Comparison of ENCODE assay signal across 17 cellular contexts in the genomic region with DNA sequence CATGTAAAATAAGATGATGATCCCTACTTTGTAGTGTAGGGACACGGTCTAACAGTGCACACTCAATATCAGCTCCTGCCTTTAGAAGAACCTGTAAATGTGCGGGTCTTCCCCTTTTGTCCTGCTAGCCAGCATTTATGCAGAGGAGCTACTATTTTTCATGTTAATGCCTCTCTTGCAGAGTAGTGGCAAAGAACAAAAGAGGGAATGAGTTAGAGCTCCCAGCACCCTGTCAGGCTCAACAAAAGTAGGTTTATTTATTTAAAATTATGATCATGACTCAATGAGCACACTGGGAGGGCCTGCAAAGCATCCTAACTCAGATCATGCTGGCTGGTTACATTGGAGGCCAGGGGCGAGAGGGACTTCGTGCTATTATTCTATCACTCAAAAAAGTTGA.
DNase-seq lines count a peak whose midpoint lies in the region; ATAC-seq and TF ChIP-seq lines count a peak whose summit lies in the region.
"Had no signal": no experiment of that assay in that cellular context is flagged by ENCODE, and none has a peak within 500 bp of the region (broad histone marks: within the 10 kb centered on the region; RNA-seq: fewer than 3 reads in every experiment).

No MANE protein-coding gene starts in this region.

- H3K27me3 Mint-ChIP-seq in endodermal cell (ENCODE audit: insufficient read depth): peaks cover 63% of the 10 kb centered on the region
- no peaks in the 10 kb centered on the region for H3K27me3 Mint-ChIP-seq in effector memory CD8-positive, alpha-beta T cell

- peaks cover 17% of the 10 kb centered on the region for H3K4me1 Mint-ChIP-seq in endodermal cell
- no peaks in the 10 kb centered on the region for H3K4me1 Mint-ChIP-seq in effector memory CD8-positive, alpha-beta T cell (ENCODE audit: low read depth in 2 of 2)

- H3K9me3 ChIP-seq in NT2/D1 (ENCODE audit: insufficient read depth, low read length): peaks cover 18% of the 10 kb centered on the region
- peaks cover 11% of the 10 kb centered on the region for H3K9me3 ChIP-seq in endodermal cell (ENCODE audit: control insufficient read depth, low read length)
- H3K9me3 ChIP-seq: SJSA1 had no signal

- H3K27me3 ChIP-seq in H7 (ENCODE audit: control insufficient read depth, insufficient read depth, low read length) (peaks cover 46% of the 10 kb centered on the region), NT2/D1 (ENCODE audit: insufficient read depth, insufficient read length) (no peaks in the 10 kb centered on the region), endodermal cell (ENCODE audit: control insufficient read depth, insufficient read depth, low read length, poor library complexity, severe bottlenecking) (peaks cover 11% of the 10 kb centered on the region)
- H3K27me3 ChIP-seq: BLaER1 treated with 17β-estradiol and CSF1 and Interleukin-3, amounts not matched to agents 10 nM and 100 nM; SJSA1 had no signal

- peak overlapping the region; percentile 8 for H3K27ac ChIP-seq in endodermal cell (ENCODE audit: low read depth, low read length)
- H3K27ac ChIP-seq: BLaER1 treated with 17β-estradiol and CSF1 and Interleukin-3, amounts not matched to agents 10 nM and 100 nM; PC-9; SJSA1 had no signal

- no peak overlapping the region for H3K4me3 Mint-ChIP-seq in endodermal cell
- H3K4me3 Mint-ChIP-seq in effector memory CD8-positive, alpha-beta T cell: no peak overlapping the region
- H3K4me3 Mint-ChIP-seq: CD8-positive, alpha-beta T cell had no signal

- peaks cover 3% of the 10 kb centered on the region for H3K36me3 Mint-ChIP-seq in endodermal cell (ENCODE audit: low read depth)
- H3K36me3 Mint-ChIP-seq in effector memory CD8-positive, alpha-beta T cell (ENCODE audit: insufficient read depth): no peaks in the 10 kb centered on the region
- H3K36me3 Mint-ChIP-seq: CD8-positive, alpha-beta T cell had no signal

- DNase-seq in H7 (peak; percentile 17), NT2/D1 (ENCODE audit: low read depth, low spot score) (peak; percentile 77), endodermal cell (peak; percentile 58), medulla oblongata (ENCODE audit: extremely low spot score) (peak; percentile 7), RPMI8226 (no peak)
- DNase-seq in effector memory CD8-positive, alpha-beta T cell: no peak
- DNase-seq: CD8-positive, alpha-beta T cell; KBM-7; NCI-H1105; NCI-H1694; NCI-H2081 treated with DMSO at 0.1 percent for 48 hours; NCI-H510A; PC-9 had no signal

- no peak for ATAC-seq in HG02840 (IDR thresholded peaks at IDR 0.05; ENCODE audit: low FRiP score, unreplicated experiment)
- no peak for ATAC-seq in effector memory CD8-positive, alpha-beta T cell (replicated peaks)
- ATAC-seq: CD8-positive, alpha-beta T cell; HepG2 had no signal

- peaks cover 24% of the 10 kb centered on the region for H3K9me3 Mint-ChIP-seq in endodermal cell
- peaks cover 7 to 9% of the 10 kb centered on the region in 2 donors for H3K9me3 Mint-ChIP-seq in effector memory CD8-positive, alpha-beta T cell

- no peaks in the 10 kb centered on the region for H3K36me3 ChIP-seq in H7 (replicated peaks; ENCODE audit: control insufficient read depth, insufficient read depth, low read length)
- H3K36me3 ChIP-seq in NT2/D1 (ENCODE audit: insufficient read depth, insufficient read length, low read length): no peaks in the 10 kb centered on the region
- H3K36me3 ChIP-seq in endodermal cell (ENCODE audit: control insufficient read depth, insufficient read depth, low read length): no peaks in the 10 kb centered on the region
- H3K36me3 ChIP-seq: BLaER1 treated with 17β-estradiol and CSF1 and Interleukin-3, amounts not matched to agents 10 nM and 100 nM; SJSA1 had no signal

- no peak for TF ChIP-seq CTCF in endodermal cell (conservative IDR thresholded peaks at IDR 0.05)

- H3K27ac Mint-ChIP-seq in endodermal cell: no peak overlapping the region
- no peak overlapping the region for H3K27ac Mint-ChIP-seq in effector memory CD8-positive, alpha-beta T cell
- H3K27ac Mint-ChIP-seq: CD8-positive, alpha-beta T cell had no signal

- peaks cover 4% of the 10 kb centered on the region for H3K4me1 ChIP-seq in NT2/D1 (ENCODE audit: insufficient read depth, insufficient read length)
- H3K4me1 ChIP-seq in endodermal cell (ENCODE audit: control insufficient read depth, insufficient read depth, low read length): peaks cover 3% of the 10 kb centered on the region
- H3K4me1 ChIP-seq: BLaER1 treated with 17β-estradiol and CSF1 and Interleukin-3, amounts not matched to agents 10 nM and 100 nM; SJSA1 had no signal

- H3K9ac ChIP-seq in NT2/D1 (ENCODE audit: insufficient read length, low read depth) (no peak overlapping the region), endodermal cell (ENCODE audit: extremely low read depth, low read length, poor library complexity, severe bottlenecking) (no peak overlapping the region)
- H3K9ac ChIP-seq: BLaER1 treated with 17β-estradiol and CSF1 and Interleukin-3, amounts not matched to agents 10 nM and 100 nM had no signal

- WGBS in endodermal cell (ENCODE audit: insufficient coverage in 1 of 2, insufficient read length in 1 of 2), 2 experiments: 18 to 20% methylated on average over 4 of the region's 4 CpGs

- no peak overlapping the region for H3K4me3 ChIP-seq in H7 (ENCODE audit: insufficient read depth, low read depth, low read length)
- H3K4me3 ChIP-seq in NT2/D1 (ENCODE audit: insufficient read length, low read depth): no peak overlapping the region
- H3K4me3 ChIP-seq in endodermal cell (ENCODE audit: low read length): no peak overlapping the region
- H3K4me3 ChIP-seq: BLaER1 treated with 17β-estradiol and CSF1 and Interleukin-3, amounts not matched to agents 10 nM and 100 nM; PC-9; SJSA1 had no signal

Comparison
In these comparisons a context has a peak if more than half of its experiments do, and no peak if none do; other contexts are left out.
1. DNase-seq: peak in H7 (single experiment), NT2/D1 (single experiment), endodermal cell (single experiment) and medulla oblongata (single experiment); none in RPMI8226 (single experiment) and effector memory CD8-positive, alpha-beta T cell (0 of 3).